In the genomic region with DNA sequence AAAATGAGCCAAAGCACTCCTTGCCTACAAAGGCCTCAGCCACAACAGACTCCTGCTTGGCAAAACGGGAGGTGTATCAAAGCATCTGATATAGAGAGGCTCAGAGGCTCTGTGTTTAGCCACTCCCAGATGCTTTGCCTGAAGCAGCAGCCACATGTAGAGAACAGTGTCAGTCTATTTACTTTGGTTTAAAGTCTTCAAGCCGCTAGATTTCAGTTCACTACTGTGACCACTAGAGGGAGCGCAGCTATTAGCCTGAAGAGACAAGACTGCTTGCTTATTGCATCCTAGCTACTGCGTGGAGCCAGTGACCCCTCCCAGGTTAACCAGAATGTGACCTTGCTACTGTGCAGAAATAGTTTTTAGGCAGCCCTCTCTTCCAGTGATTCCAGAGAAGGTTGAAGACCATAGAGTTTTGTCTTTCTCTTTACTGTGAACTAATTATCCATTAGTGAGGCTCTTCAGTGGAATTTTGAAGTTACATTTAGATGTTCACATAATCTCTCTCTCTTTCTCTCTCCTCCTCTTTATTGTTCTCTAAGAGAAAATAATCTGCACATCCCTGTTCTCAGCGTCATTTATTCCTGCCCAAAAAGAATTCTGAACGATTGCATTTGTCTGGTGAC, we compare ENCODE assay signal across 8 cellular contexts. TPM values are rescaled to one million over a fixed set of nuclear protein-coding genes. Genes with fewer than 3 reads are reported as not detected.
DNase-seq lines count a peak whose midpoint lies in the region; ATAC-seq and TF ChIP-seq lines count a peak whose summit lies in the region.

No MANE protein-coding gene starts in this region.

- no peaks in the 10 kb centered on the region for H3K9me3 Mint-ChIP-seq in naive thymus-derived CD4-positive, alpha-beta T cell

- peaks cover 6 to 24% (median 7%) of the 10 kb centered on the region in 5 donors for H3K27me3 Mint-ChIP-seq in naive thymus-derived CD4-positive, alpha-beta T cell

- no peaks in the 10 kb centered on the region for H3K9me3 ChIP-seq in NT2/D1 (ENCODE audit: insufficient read depth, low read length)
- no peaks in the 10 kb centered on the region for H3K9me3 ChIP-seq in naive thymus-derived CD4-positive, alpha-beta T cell (ENCODE audit: control insufficient read depth in 2 of 3, low read length in 3 of 3)

- no peaks in the 10 kb centered on the region for H3K36me3 ChIP-seq in NT2/D1 (ENCODE audit: insufficient read depth, insufficient read length, low read length)
- H3K36me3 ChIP-seq in naive thymus-derived CD4-positive, alpha-beta T cell (ENCODE audit: control insufficient read depth in 2 of 3, insufficient read depth in 3 of 3, low read length in 3 of 3), result no peaks in the 10 kb centered on the region

- no peaks in the 10 kb centered on the region for H3K4me1 ChIP-seq in NT2/D1 (ENCODE audit: insufficient read depth, insufficient read length)
- no peaks in the 10 kb centered on the region for H3K4me1 ChIP-seq in naive thymus-derived CD4-positive, alpha-beta T cell (ENCODE audit: control insufficient read depth in 2 of 2, insufficient read depth in 2 of 2, low read length in 2 of 2)

- DNase-seq in DMS79 treated with DMSO at 0.1 percent for 48 hours (lab: John Stamatoyannopoulos, UW) (peak; percentile 72), HUDEP-2 (lab: John Stamatoyannopoulos, UW; ENCODE audit: unreplicated experiment in 76 of 76) (peak in 64 of 76 experiments; percentile 1 to 74 (median 35)), NT2/D1 (ENCODE audit: low read depth, low spot score) (peak; percentile 87), epithelial cell of proximal tubule (ENCODE audit: low read depth) (peak; percentile 55)
- DNase-seq in activated CD8-positive, alpha-beta memory T cell treated with anti-CD3 and anti-CD28 coated beads, Interleukin-2, amount 50 U/mL, for 1 hour (ENCODE audit: extremely low read depth), result peak; percentile 13
- peak in 8 of 9 donors; percentile 38 to 67 (median 56) for DNase-seq in naive thymus-derived CD4-positive, alpha-beta T cell
- DNase-seq in stimulated activated naive CD8-positive, alpha-beta T cell treated with anti-CD3 and anti-CD28 coated beads, Interleukin-15, Interleukin-2, amounts not matched to agents 100 U/mL and 50 U/mL, for 24 hours, result peak; percentile 48

- CTCF ChIA-PET in naive thymus-derived CD4-positive, alpha-beta T cell (lab: Charles Lee), result interaction anchor here (0.6 to 2.6 kb wide), 6 partner anchors 10 to 801 kb away, joined by 3 to 10 read pairs (median 5); no protein-coding TSS in a partner anchor

- no peak overlapping the region for H3K4me3 Mint-ChIP-seq in naive thymus-derived CD4-positive, alpha-beta T cell

- H3K4me1 Mint-ChIP-seq in naive thymus-derived CD4-positive, alpha-beta T cell, result peaks cover 0 to 5% (median 0%) of the 10 kb centered on the region in 7 donors

- ATAC-seq in GM21529 (IDR thresholded peaks at IDR 0.05; ENCODE audit: unreplicated experiment), result peak; percentile 99
- ATAC-seq in naive thymus-derived CD4-positive, alpha-beta T cell, result peak; percentile 95
- peak; percentile 77 for ATAC-seq in stimulated activated naive CD8-positive, alpha-beta T cell treated with anti-CD3 and anti-CD28 coated beads, Interleukin-15, Interleukin-2, amounts not matched to agents 100 U/mL and 50 U/mL, for 24 hours

- H3K36me3 Mint-ChIP-seq in naive thymus-derived CD4-positive, alpha-beta T cell, result no peaks in the 10 kb centered on the region

- no peak overlapping the region for H3K27ac ChIP-seq in naive thymus-derived CD4-positive, alpha-beta T cell (ENCODE audit: low read depth, low read length)

- POLR2A ChIA-PET in naive thymus-derived CD4-positive, alpha-beta T cell (lab: Charles Lee), result no interaction called here

- H3K4me3 ChIP-seq in NT2/D1 (ENCODE audit: insufficient read length, low read depth) (no peak overlapping the region), epithelial cell of proximal tubule (ENCODE audit: low read depth, low read length) (no peak overlapping the region)
- no peak overlapping the region for H3K4me3 ChIP-seq in naive thymus-derived CD4-positive, alpha-beta T cell (ENCODE audit: low read length)

- H3K27me3 ChIP-seq in NT2/D1 (ENCODE audit: insufficient read depth, insufficient read length), result no peaks in the 10 kb centered on the region
- H3K27me3 ChIP-seq in naive thymus-derived CD4-positive, alpha-beta T cell (ENCODE audit: control insufficient read depth in 2 of 2, insufficient read depth in 2 of 2, low read length in 2 of 2), result no peaks in the 10 kb centered on the region

- peak; percentile 96 for TF ChIP-seq CTCF in epithelial cell of proximal tubule (conservative IDR thresholded peaks at IDR 0.05; ENCODE audit: low read depth, low read length)

- H3K27ac Mint-ChIP-seq in naive thymus-derived CD4-positive, alpha-beta T cell, result no peak overlapping the region

- H3K9ac ChIP-seq in NT2/D1 (ENCODE audit: insufficient read length, low read depth), result no peak overlapping the region

- intact Hi-C loops in naive thymus-derived CD4-positive, alpha-beta T cell (cut with micrococcal nuclease), result loop anchor here (1.0 kb wide), 2 partner anchors 190 to 281 kb away; no protein-coding TSS in a partner anchor

RNA-seq across cellular contexts. Expression of gene BMP3, which starts 39.3 kb away (rescaled TPM):
- 0.06 TPM in 1 of 2 replicates, not detected in the other for total RNA-seq in epithelial cell of proximal tubule
- total RNA-seq in naive thymus-derived CD4-positive, alpha-beta T cell, result not detected
- polyA plus RNA-seq in naive thymus-derived CD4-positive, alpha-beta T cell, result not detected

Comparison
In these comparisons a context has a peak if more than half of its experiments do, and no peak if none do; other contexts are left out.
1. DNase-seq: peak in every context shown above with its lines; median percentile 87 in NT2/D1; 72 in DMS79 treated with DMSO at 0.1 percent for 48 hours; 56 in naive thymus-derived CD4-positive, alpha-beta T cell; 55 in epithelial cell of proximal tubule; 48 in stimulated activated naive CD8-positive, alpha-beta T cell treated with anti-CD3 and anti-CD28 coated beads, Interleukin-15, Interleukin-2, amounts not matched to agents 100 U/mL and 50 U/mL, for 24 hours; 35 in HUDEP-2; 13 in activated CD8-positive, alpha-beta memory T cell treated with anti-CD3 and anti-CD28 coated beads, Interleukin-2, amount 50 U/mL, for 1 hour.